ENCODE assay signal across 8 cellular contexts in the genomic region with DNA sequence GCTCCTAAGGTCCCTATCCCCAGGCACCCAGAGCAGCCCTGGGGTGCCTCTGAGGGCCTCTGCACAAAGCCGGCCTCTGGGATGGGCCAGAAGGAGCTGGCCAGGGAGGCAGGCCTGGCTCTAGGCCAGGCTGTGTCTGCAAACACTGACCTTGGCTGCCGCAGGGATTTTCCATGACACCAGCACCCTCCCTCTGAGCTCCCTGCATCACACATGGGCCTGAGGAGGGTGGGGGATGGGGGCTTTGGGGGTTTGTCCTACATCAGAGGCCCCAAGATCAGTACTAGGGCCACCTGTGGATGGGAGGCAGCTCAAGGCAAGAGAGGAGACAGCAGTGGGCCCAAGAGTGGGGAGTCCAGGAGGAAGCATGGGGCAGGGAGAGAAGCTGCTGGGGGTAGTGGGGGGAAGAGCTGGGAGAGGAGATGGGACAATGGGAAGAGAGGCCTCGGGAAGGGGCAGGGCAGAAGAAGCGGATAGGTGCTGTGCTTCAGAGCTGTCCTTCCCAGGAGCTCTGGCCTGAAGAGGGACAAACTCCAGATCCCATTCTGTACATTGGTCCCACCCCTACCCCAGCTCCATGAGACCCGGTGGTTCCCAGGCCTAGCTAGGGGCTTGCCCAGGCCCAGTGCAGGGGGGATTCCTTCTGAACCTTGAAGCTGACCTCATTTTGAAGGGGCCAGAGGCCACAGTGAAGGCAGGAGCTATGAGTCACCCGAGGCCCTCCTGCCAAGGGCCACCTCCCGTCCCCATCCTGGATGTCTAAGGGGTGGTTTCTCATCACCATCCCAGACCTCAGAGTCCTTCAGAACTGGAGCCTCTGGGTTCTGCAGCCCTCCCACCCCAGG. TPM values are rescaled to one million over a fixed set of nuclear protein-coding genes. Genes with fewer than 3 reads are reported as not detected.
DNase-seq lines count a peak whose midpoint lies in the region; ATAC-seq, FAIRE-seq and TF ChIP-seq lines count a peak whose summit lies in the region.

No MANE protein-coding gene starts in this region.

- FAIRE-seq in H54 (lab: Jason Lieb, UNC): no peak

- H3K9me3 Mint-ChIP-seq in activated CD8-positive, alpha-beta T cell treated with anti-CD3 and anti-CD28 coated beads for 36 hours: no peaks in the 10 kb centered on the region
- H3K9me3 Mint-ChIP-seq in Caco-2 (ENCODE audit: unreplicated experiment): no peaks in the 10 kb centered on the region

- no peaks in the 10 kb centered on the region for H3K27me3 Mint-ChIP-seq in activated CD8-positive, alpha-beta T cell treated with anti-CD3 and anti-CD28 coated beads for 36 hours
- H3K27me3 Mint-ChIP-seq in Caco-2 (ENCODE audit: insufficient read depth, unreplicated experiment): no peaks in the 10 kb centered on the region

- H3K4me3 ChIP-seq in stomach smooth muscle (ENCODE audit: low read length in 2 of 2) (peak overlapping the region in 1 of 2 donors; percentile 22), Caco-2 (ENCODE audit: low read depth, low read length) (no peak overlapping the region)

- no peak for ATAC-seq in activated CD8-positive, alpha-beta T cell treated with anti-CD3 and anti-CD28 coated beads for 36 hours
- no peak for ATAC-seq in GM21526 (IDR thresholded peaks at IDR 0.05; ENCODE audit: low FRiP score, unreplicated experiment)

- peak overlapping the region; percentile 18 to 47 for H3K9ac ChIP-seq in stomach smooth muscle (ENCODE audit: low read length in 2 of 2)

- no TSS peak for BruUV-seq in Caco-2 (replicated peaks; lab: Mats Ljungman, UMichigan)

- H3K36me3 Mint-ChIP-seq in activated CD8-positive, alpha-beta T cell treated with anti-CD3 and anti-CD28 coated beads for 36 hours (ENCODE audit: low read depth): no peaks in the 10 kb centered on the region
- peaks cover 5% of the 10 kb centered on the region for H3K36me3 Mint-ChIP-seq in Caco-2 (ENCODE audit: insufficient read depth, unreplicated experiment)

- H3K36me3 ChIP-seq in stomach smooth muscle (ENCODE audit: control insufficient read depth in 2 of 2, insufficient read depth in 2 of 2, low read length in 2 of 2) (no peaks in the 10 kb centered on the region), Caco-2 (ENCODE audit: control insufficient read depth, insufficient read depth, low read length) (no peaks in the 10 kb centered on the region)

- TF ChIP-seq CTCF in activated CD8-positive, alpha-beta T cell treated with anti-CD3 and anti-CD28 coated beads for 36 hours (IDR thresholded peaks at IDR 0.05): no peak
- no peak for TF ChIP-seq CTCF in Caco-2 (IDR thresholded peaks at IDR 0.05; ENCODE audit: insufficient read depth in 1 of 2, low read depth in 1 of 2, low read length in 1 of 2, severe bottlenecking in 1 of 2, unreplicated experiment in 1 of 2)

- POLR2A ChIA-PET in activated CD8-positive, alpha-beta T cell treated with anti-CD3 and anti-CD28 coated beads for 36 hours (lab: Charles Lee): interaction anchor here (0.5 kb wide), 1 partner anchor 285 kb away, joined by 5 read pairs; no protein-coding TSS in a partner anchor
- POLR2A ChIA-PET in Caco-2 (lab: Charles Lee): no interaction called here

- DNase-seq in H54 (ENCODE audit: insufficient read length, low spot score): peak; percentile 75
- DNase-seq in astrocyte of the hippocampus (ENCODE audit: low read depth, low spot score): peak; percentile 91
- peak; percentile 52 for DNase-seq in iPS-NIHi11 (ENCODE audit: low spot score)
- no peak for DNase-seq in activated CD8-positive, alpha-beta T cell treated with anti-CD3 and anti-CD28 coated beads for 36 hours
- DNase-seq in LoVo (ENCODE audit: low spot score): no peak
- no peak for DNase-seq in Caco-2

- TF ChIP-seq POLR2A in H54 (IDR thresholded peaks at IDR 0.05; ENCODE audit: low read depth, low read length): no peak

- intact Hi-C loops in activated CD8-positive, alpha-beta T cell treated with anti-CD3 and anti-CD28 coated beads for 36 hours (cut with micrococcal nuclease): no loop called here
- intact Hi-C loops in Caco-2 (cut with micrococcal nuclease; ENCODE audit: unreplicated experiment): no loop called here

- no peak overlapping the region for H3K27ac Mint-ChIP-seq in activated CD8-positive, alpha-beta T cell treated with anti-CD3 and anti-CD28 coated beads for 36 hours
- no peak overlapping the region for H3K27ac Mint-ChIP-seq in Caco-2 (ENCODE audit: unreplicated experiment)

- H3K27me3 ChIP-seq in stomach smooth muscle (ENCODE audit: control insufficient read depth in 1 of 2, insufficient read depth in 2 of 2, low read length in 2 of 2): no peaks in the 10 kb centered on the region
- no peaks in the 10 kb centered on the region for H3K27me3 ChIP-seq in Caco-2 (replicated peaks; ENCODE audit: control insufficient read depth, insufficient read depth, low read length)

- no peaks in the 10 kb centered on the region for H3K4me1 Mint-ChIP-seq in activated CD8-positive, alpha-beta T cell treated with anti-CD3 and anti-CD28 coated beads for 36 hours (ENCODE audit: low read depth)
- peaks cover 8% of the 10 kb centered on the region for H3K4me1 Mint-ChIP-seq in Caco-2 (ENCODE audit: low read depth, unreplicated experiment)

- peak overlapping the region; percentile 82 for H3K27ac ChIP-seq in stomach smooth muscle (ENCODE audit: low read length)

- H3K4me1 ChIP-seq in stomach smooth muscle (ENCODE audit: control insufficient read depth, insufficient read depth, low read length): peaks cover 83% of the 10 kb centered on the region
- peaks cover 35% of the 10 kb centered on the region for H3K4me1 ChIP-seq in Caco-2

- CTCF ChIA-PET in activated CD8-positive, alpha-beta T cell treated with anti-CD3 and anti-CD28 coated beads for 36 hours (lab: Charles Lee): interaction anchor here (1.1 to 1.6 kb wide), 2 partner anchors 115 to 142 kb away, joined by 4 to 5 read pairs; no protein-coding TSS in a partner anchor
- CTCF ChIA-PET in Caco-2 (lab: Charles Lee): interaction anchor here (0.6 kb wide), 1 partner anchor 12 kb away, joined by 3 read pairs; no protein-coding TSS in a partner anchor

- H3K9me3 ChIP-seq in stomach smooth muscle (ENCODE audit: control insufficient read depth in 2 of 2, low read length in 2 of 2): peaks cover 0 to 4% of the 10 kb centered on the region in 2 donors
- H3K9me3 ChIP-seq in Caco-2: no peaks in the 10 kb centered on the region; the same call in 1 of the 2 replicates

- H3K4me3 Mint-ChIP-seq in activated CD8-positive, alpha-beta T cell treated with anti-CD3 and anti-CD28 coated beads for 36 hours: no peak overlapping the region
- H3K4me3 Mint-ChIP-seq in Caco-2 (ENCODE audit: unreplicated experiment): no peak overlapping the region

RNA-seq across cellular contexts. Expression of a gene that starts 28.0 kb away (rescaled TPM):
- total RNA-seq in activated CD8-positive, alpha-beta T cell treated with anti-CD3 and anti-CD28 coated beads for 36 hours: not detected
- total RNA-seq in Caco-2 (2022): 0.09 and 0.36 TPM in 2 replicates

RNA-seq across cellular contexts. Expression of a gene that starts 43.5 kb away (rescaled TPM):
- total RNA-seq in activated CD8-positive, alpha-beta T cell treated with anti-CD3 and anti-CD28 coated beads for 36 hours: 1 to 10 TPM; 4.2 to 4.6 TPM
- 44.1 and 45.7 TPM in 2 replicates for total RNA-seq in Caco-2 (2022)

Comparison
In these comparisons a context has a peak if more than half of its experiments do, and no peak if none do; other contexts are left out.
1. DNase-seq: peak in H54 (single experiment), astrocyte of the hippocampus (single experiment) and iPS-NIHi11 (single experiment); none in activated CD8-positive, alpha-beta T cell treated with anti-CD3 and anti-CD28 coated beads for 36 hours (single experiment), LoVo (single experiment) and Caco-2 (0 of 2).